In the genomic region with DNA sequence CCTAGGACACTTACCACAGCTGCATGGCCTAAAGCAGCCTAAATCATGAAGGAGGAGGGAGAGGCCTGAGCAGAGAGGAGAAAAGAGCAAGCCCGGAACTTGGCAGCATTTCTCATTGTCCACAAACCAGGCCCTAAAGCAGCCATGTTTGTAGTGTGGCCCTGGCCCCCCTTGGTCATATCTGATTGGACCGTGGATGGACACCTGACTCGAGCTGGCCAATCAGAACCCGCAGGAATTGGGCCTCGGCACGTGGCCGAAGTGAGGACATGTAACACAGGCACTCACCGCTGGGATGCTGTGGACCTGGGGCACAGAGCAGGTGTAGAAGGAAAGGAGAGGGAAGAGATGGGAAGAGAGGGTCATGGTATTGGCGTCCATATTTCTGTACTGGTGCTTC, we compare ENCODE assay signal across 2 cellular contexts.
A peak's percentile ranks its signal among the peaks of the same experiment; 100 is the strongest.
TF ChIP-seq lines count a peak whose summit lies in the region.

No MANE protein-coding gene starts in this region.

TF ChIP-seq in A549, 52 proteins besides CTCF, POLR2A, EP300 and RAD21:
- TF ChIP-seq, protein P1, sequence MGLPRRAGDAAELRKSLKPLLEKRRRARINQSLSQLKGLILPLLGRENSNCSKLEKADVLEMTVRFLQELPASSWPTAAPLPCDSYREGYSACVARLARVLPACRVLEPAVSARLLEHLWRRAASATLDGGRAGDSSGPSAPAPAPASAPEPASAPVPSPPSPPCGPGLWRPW (IDR thresholded peaks at IDR 0.05): no peak
- TF ChIP-seq ZC3H11A (IDR thresholded peaks at IDR 0.05) (no peak), RNF2 (IDR thresholded peaks at IDR 0.05; ENCODE audit: borderline replicate concordance, low read depth) (no peak), ZNF302 (CRISPR knock-in tag; IDR thresholded peaks at IDR 0.05) (no peak)
- TF ChIP-seq, protein P2, sequence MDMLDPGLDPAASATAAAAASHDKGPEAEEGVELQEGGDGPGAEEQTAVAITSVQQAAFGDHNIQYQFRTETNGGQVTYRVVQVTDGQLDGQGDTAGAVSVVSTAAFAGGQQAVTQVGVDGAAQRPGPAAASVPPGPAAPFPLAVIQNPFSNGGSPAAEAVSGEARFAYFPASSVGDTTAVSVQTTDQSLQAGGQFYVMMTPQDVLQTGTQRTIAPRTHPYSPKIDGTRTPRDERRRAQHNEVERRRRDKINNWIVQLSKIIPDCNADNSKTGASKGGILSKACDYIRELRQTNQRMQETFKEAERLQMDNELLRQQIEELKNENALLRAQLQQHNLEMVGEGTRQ (IDR thresholded peaks at IDR 0.05): peak; percentile 63

TF ChIP-seq in IMR-90, 13 proteins besides CTCF, POLR2A, EP300 and RAD21:
- TF ChIP-seq, protein P2 (IDR thresholded peaks at IDR 0.05; ENCODE audit: low read depth, low read length): peak; percentile 68; the same call in 1 of the 2 replicates
- TF ChIP-seq SMC3 (IDR thresholded peaks at IDR 0.05; ENCODE audit: low read depth, low read length): no peak
TF ChIP-seq in IMR-90: peak in this region for 1.
